ENCODE assay signal across 21 cellular contexts in the genomic region with DNA sequence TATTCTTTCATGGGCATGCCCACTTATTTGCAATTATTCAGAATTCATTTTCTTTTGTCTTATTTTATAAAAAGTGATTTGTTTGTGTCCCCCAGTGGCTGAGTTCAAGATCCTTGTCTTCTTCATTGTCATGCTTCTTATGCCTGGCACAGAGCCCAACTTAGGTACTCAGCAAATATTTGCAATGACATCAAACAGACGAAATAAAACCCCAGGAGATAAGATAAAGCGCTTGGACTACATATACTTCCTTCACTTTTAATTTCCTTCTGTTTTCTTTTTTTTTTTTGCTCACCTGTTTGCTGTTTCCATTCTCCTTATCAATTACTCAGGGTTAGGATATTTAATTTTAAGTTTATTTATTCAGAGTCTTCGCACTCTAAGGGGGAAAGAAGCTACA.
DNase-seq lines count a peak whose midpoint lies in the region; ATAC-seq and TF ChIP-seq lines count a peak whose summit lies in the region.
"Had no signal": no experiment of that assay in that cellular context is flagged by ENCODE, and none has a peak within 500 bp of the region (broad histone marks: within the 10 kb centered on the region; RNA-seq: fewer than 3 reads in every experiment).

No MANE protein-coding gene starts in this region.

- H3K9me3 Mint-ChIP-seq in mesothelial cell of epicardium (peaks cover 3% of the 10 kb centered on the region), GM23338 (no peaks in the 10 kb centered on the region)
- H3K9me3 Mint-ChIP-seq in activated T-helper 1 cell treated with anti-CD3 and anti-CD28 coated beads, Interleukin-12 subunit alpha, Interleukin-12 subunit beta, Interleukin-2, Interleukin-4 antibody, amounts not matched to agents 30 ng/mL and 10 ng/mL and 1 ng/mL, durations not matched to agents 14 hours and 24 hours and 36 hours: peaks cover 4% of the 10 kb centered on the region
- H3K9me3 Mint-ChIP-seq: central memory CD8-positive, alpha-beta T cell had no signal

- H3K27ac ChIP-seq in GM23338 (ENCODE audit: low read depth): no peak overlapping the region
- H3K27ac ChIP-seq: dorsolateral prefrontal cortex, sigmoid colon, tibial nerve had no signal

- no peak for ATAC-seq in GM23338
- ATAC-seq: activated naive CD8-positive, alpha-beta T cell treated with anti-CD3 and anti-CD28 coated beads, Interleukin-2, amount 50 U/mL, for 24 hours had no signal

- H3K27ac Mint-ChIP-seq in mesothelial cell of epicardium (peak overlapping the region; percentile 57), GM23338 (no peak overlapping the region)
- H3K27ac Mint-ChIP-seq in activated T-helper 1 cell treated with anti-CD3 and anti-CD28 coated beads, Interleukin-12 subunit alpha, Interleukin-12 subunit beta, Interleukin-2, Interleukin-4 antibody, amounts not matched to agents 30 ng/mL and 10 ng/mL and 1 ng/mL, durations not matched to agents 14 hours and 24 hours and 36 hours: no peak overlapping the region
- H3K27ac Mint-ChIP-seq: activated CD4-positive, alpha-beta memory T cell treated with anti-CD3 and anti-CD28 coated beads, Interleukin-2, amount 10 ng/mL, durations not matched to agents 7 days and 5 days; activated naive CD8-positive, alpha-beta T cell treated with anti-CD3 and anti-CD28 coated beads, Interleukin-2, amount 50 U/mL, for 24 hours; HFFc6; progenitor cell of endocrine pancreas; stimulated activated naive CD8-positive, alpha-beta T cell treated with anti-CD3 and anti-CD28 coated beads, Interleukin-15, Interleukin-2, amounts not matched to agents 100 ng/mL and 50 ng/mL, for 24 hours had no signal

- TF ChIP-seq CTCF in LNCaP clone FGC (IDR thresholded peaks at IDR 0.05; ENCODE audit: control insufficient read depth, extremely low read depth, insufficient read depth) (no peak), mesothelial cell of epicardium (IDR thresholded peaks at IDR 0.05; ENCODE audit: unreplicated experiment) (no peak), GM23338 (conservative IDR thresholded peaks at IDR 0.05; ENCODE audit: low read depth in 2 of 2) (no peak)

- no peaks in the 10 kb centered on the region for H3K36me3 Mint-ChIP-seq in mesothelial cell of epicardium
- no peaks in the 10 kb centered on the region for H3K36me3 Mint-ChIP-seq in activated T-helper 1 cell treated with anti-CD3 and anti-CD28 coated beads, Interleukin-12 subunit alpha, Interleukin-12 subunit beta, Interleukin-2, Interleukin-4 antibody, amounts not matched to agents 30 ng/mL and 10 ng/mL and 1 ng/mL, durations not matched to agents 14 hours and 24 hours and 36 hours (ENCODE audit: low read depth)
- no peaks in the 10 kb centered on the region for H3K36me3 Mint-ChIP-seq in GM23338 (ENCODE audit: low read depth)

- no peaks in the 10 kb centered on the region for H3K36me3 ChIP-seq in GM23338 (ENCODE audit: insufficient read depth)
- H3K36me3 ChIP-seq: sigmoid colon, tibial nerve had no signal

- H3K9me2 ChIP-seq in GM23338 (ENCODE audit: insufficient read depth): peaks cover 7% of the 10 kb centered on the region; the same call in 1 of the 2 replicates

- no peaks in the 10 kb centered on the region for H4K20me1 ChIP-seq in GM23338 (replicated peaks; ENCODE audit: insufficient read depth)

- peaks cover 6% of the 10 kb centered on the region; the same call in 1 of the 2 replicates for H3K4me1 ChIP-seq in GM23338 (ENCODE audit: insufficient read depth)
- H3K4me1 ChIP-seq: sigmoid colon, tibial nerve had no signal

- H3F3A ChIP-seq in GM23338 (replicated peaks; ENCODE audit: low read depth): no peaks in the 10 kb centered on the region

- H2AFZ ChIP-seq in GM23338: no peak overlapping the region

- intact Hi-C loops in activated T-helper 1 cell treated with anti-CD3 and anti-CD28 coated beads, Interleukin-12 subunit alpha, Interleukin-12 subunit beta, Interleukin-2, Interleukin-4 antibody, amounts not matched to agents 30 ng/mL and 10 ng/mL and 1 ng/mL, durations not matched to agents 14 hours and 24 hours and 36 hours (cut with micrococcal nuclease): no loop called here

- DNase-seq in DMS153 treated with DMSO at 0.1 percent for 48 hours (lab: John Stamatoyannopoulos, UW; ENCODE audit: unreplicated experiment): peak; percentile 17
- DNase-seq in LNCaP clone FGC (ENCODE audit: low read depth): peak; percentile 52
- DNase-seq in NCI-H460 (ENCODE audit: extremely low read depth, low read depth): peak; percentile 32
- DNase-seq in mesothelial cell of epicardium (ENCODE audit: low spot score in 2 of 2, unreplicated experiment in 2 of 2): no peak
- no peak for DNase-seq in NCI-H2081 treated with DMSO at 0.1 percent for 48 hours (lab: John Stamatoyannopoulos, UW)
- DNase-seq in activated T-helper 1 cell treated with anti-CD3 and anti-CD28 coated beads, Interleukin-12 subunit alpha, Interleukin-12 subunit beta, Interleukin-2, Interleukin-4 antibody, amounts not matched to agents 30 ng/mL and 10 ng/mL and 1 ng/mL, durations not matched to agents 14 hours and 24 hours and 36 hours (ENCODE audit: low spot score): no peak
- no peak for DNase-seq in GM23338 (ENCODE audit: low spot score)
- DNase-seq: activated CD4-positive, alpha-beta memory T cell treated with anti-CD3 and anti-CD28 coated beads, Interleukin-2, amount 10 ng/mL, durations not matched to agents 7 days and 5 days; activated effector memory CD4-positive, alpha-beta T cell treated with anti-CD3 and anti-CD28 coated beads, Interleukin-2, amount 50 U/mL, for 16 hours; activated naive CD8-positive, alpha-beta T cell treated with anti-CD3 and anti-CD28 coated beads, Interleukin-2, amount 50 U/mL, for 24 hours; dorsolateral prefrontal cortex; GF-D8; HFFc6; mammary epithelial cell; NCI-H2171; sigmoid colon; T-helper 9 cell had no signal

- H3K27me3 Mint-ChIP-seq in mesothelial cell of epicardium (ENCODE audit: low read depth): no peaks in the 10 kb centered on the region
- H3K27me3 Mint-ChIP-seq in activated T-helper 1 cell treated with anti-CD3 and anti-CD28 coated beads, Interleukin-12 subunit alpha, Interleukin-12 subunit beta, Interleukin-2, Interleukin-4 antibody, amounts not matched to agents 30 ng/mL and 10 ng/mL and 1 ng/mL, durations not matched to agents 14 hours and 24 hours and 36 hours (ENCODE audit: insufficient read depth): peaks cover 1% of the 10 kb centered on the region
- H3K27me3 Mint-ChIP-seq in GM23338 (ENCODE audit: insufficient read depth, low read depth, poor library complexity): no peaks in the 10 kb centered on the region
- H3K27me3 Mint-ChIP-seq: activated CD4-positive, alpha-beta memory T cell treated with anti-CD3 and anti-CD28 coated beads, Interleukin-2, amount 10 ng/mL, durations not matched to agents 7 days and 5 days; activated naive CD8-positive, alpha-beta T cell treated with anti-CD3 and anti-CD28 coated beads, Interleukin-2, amount 50 U/mL, for 24 hours; central memory CD8-positive, alpha-beta T cell; progenitor cell of endocrine pancreas; stimulated activated naive CD8-positive, alpha-beta T cell treated with anti-CD3 and anti-CD28 coated beads, Interleukin-15, Interleukin-2, amounts not matched to agents 100 ng/mL and 50 ng/mL, for 24 hours had no signal

- H3K27me3 ChIP-seq in GM23338 (ENCODE audit: insufficient read depth): no peaks in the 10 kb centered on the region
- H3K27me3 ChIP-seq: sigmoid colon, tibial nerve had no signal

- no peaks in the 10 kb centered on the region for H3K79me2 ChIP-seq in GM23338 (replicated peaks; ENCODE audit: insufficient read depth)

- H3K4me2 ChIP-seq in GM23338: no peak overlapping the region

- no peak overlapping the region for H3K4me3 ChIP-seq in LNCaP clone FGC (ENCODE audit: low read depth, low read length)
- no peak overlapping the region for H3K4me3 ChIP-seq in GM23338
- H3K4me3 ChIP-seq: dorsolateral prefrontal cortex, sigmoid colon, tibial nerve had no signal

- H3K4me3 Mint-ChIP-seq in mesothelial cell of epicardium: no peak overlapping the region
- no peak overlapping the region for H3K4me3 Mint-ChIP-seq in activated T-helper 1 cell treated with anti-CD3 and anti-CD28 coated beads, Interleukin-12 subunit alpha, Interleukin-12 subunit beta, Interleukin-2, Interleukin-4 antibody, amounts not matched to agents 30 ng/mL and 10 ng/mL and 1 ng/mL, durations not matched to agents 14 hours and 24 hours and 36 hours
- no peak overlapping the region for H3K4me3 Mint-ChIP-seq in GM23338
- H3K4me3 Mint-ChIP-seq: activated CD4-positive, alpha-beta memory T cell treated with anti-CD3 and anti-CD28 coated beads, Interleukin-2, amount 10 ng/mL, durations not matched to agents 7 days and 5 days; activated naive CD8-positive, alpha-beta T cell treated with anti-CD3 and anti-CD28 coated beads, Interleukin-2, amount 50 U/mL, for 24 hours; central memory CD8-positive, alpha-beta T cell; HFFc6; stimulated activated naive CD8-positive, alpha-beta T cell treated with anti-CD3 and anti-CD28 coated beads, Interleukin-15, Interleukin-2, amounts not matched to agents 100 ng/mL and 50 ng/mL, for 24 hours had no signal

- H3K4me1 Mint-ChIP-seq in mesothelial cell of epicardium (peaks cover 23% of the 10 kb centered on the region), GM23338 (peaks cover 8% of the 10 kb centered on the region)
- no peaks in the 10 kb centered on the region for H3K4me1 Mint-ChIP-seq in activated T-helper 1 cell treated with anti-CD3 and anti-CD28 coated beads, Interleukin-12 subunit alpha, Interleukin-12 subunit beta, Interleukin-2, Interleukin-4 antibody, amounts not matched to agents 30 ng/mL and 10 ng/mL and 1 ng/mL, durations not matched to agents 14 hours and 24 hours and 36 hours (ENCODE audit: low read depth)
- H3K4me1 Mint-ChIP-seq: activated CD4-positive, alpha-beta memory T cell treated with anti-CD3 and anti-CD28 coated beads, Interleukin-2, amount 10 ng/mL, durations not matched to agents 7 days and 5 days; activated naive CD8-positive, alpha-beta T cell treated with anti-CD3 and anti-CD28 coated beads, Interleukin-2, amount 50 U/mL, for 24 hours; central memory CD8-positive, alpha-beta T cell had no signal

TF ChIP-seq in GM23338, 12 proteins besides CTCF, POLR2A, EP300 and RAD21:
- no peak for TF ChIP-seq STAT1 (IDR thresholded peaks at IDR 0.05; ENCODE audit: unreplicated experiment)
TF ChIP-seq in GM23338: peak in this region for 0.

Comparison
In these comparisons a context has a peak if more than half of its experiments do, and no peak if none do; other contexts are left out.
1. DNase-seq: peak in DMS153 treated with DMSO at 0.1 percent for 48 hours (single experiment), LNCaP clone FGC (single experiment) and NCI-H460 (single experiment); none in mesothelial cell of epicardium (0 of 2), NCI-H2081 treated with DMSO at 0.1 percent for 48 hours (single experiment), activated T-helper 1 cell treated with anti-CD3 and anti-CD28 coated beads, Interleukin-12 subunit alpha, Interleukin-12 subunit beta, Interleukin-2, Interleukin-4 antibody, amounts not matched to agents 30 ng/mL and 10 ng/mL and 1 ng/mL, durations not matched to agents 14 hours and 24 hours and 36 hours (single experiment) and GM23338 (single experiment).